19 cellular contexts compared by ENCODE assay signal in genomic region chr18:30903566-30903965, GRCh38.
A peak's percentile ranks its signal among the peaks of the same experiment; 100 is the strongest.
DNase-seq lines count a peak whose midpoint lies in the region; ATAC-seq and TF ChIP-seq lines count a peak whose summit lies in the region.
"Had no signal": no experiment of that assay in that cellular context is flagged by ENCODE, and none has a peak within 500 bp of the region (broad histone marks: within the 10 kb centered on the region; RNA-seq: fewer than 3 reads in every experiment).

No MANE protein-coding gene starts in this region.

- H4K5ac ChIP-seq in H9 (ENCODE audit: insufficient read length, low read depth, low read length): no peak overlapping the region

- DNase-seq in GM12865 (ENCODE audit: low read depth) (peak; percentile 27), MG63 (peak; percentile 10), choroid plexus epithelial cell (ENCODE audit: low read depth) (peak; percentile 38), trophoblast cell (peak; percentile 50 to 67), putamen (ENCODE audit: low spot score) (no peak), H9 (no peak), nucleus accumbens (lab: John Stamatoyannopoulos, UW) (no peak)
- no peak for DNase-seq in naive thymus-derived CD4-positive, alpha-beta T cell
- DNase-seq: activated CD4-positive, CD25-positive, alpha-beta regulatory T cell treated with anti-CD3 and anti-CD28 coated beads, Interleukin-2, amount 50 U/mL, for 72 hours; activated gamma-delta T cell; BE2C; DMS79 treated with DMSO at 0.1 percent for 48 hours; hippocampal formation; psoas muscle; substantia nigra had no signal

- CTCF ChIA-PET in naive thymus-derived CD4-positive, alpha-beta T cell (lab: Charles Lee): no interaction called here

- intact Hi-C loops in naive thymus-derived CD4-positive, alpha-beta T cell (cut with micrococcal nuclease): no loop called here

- H3K23ac ChIP-seq in trophoblast cell (ENCODE audit: low read length) (no peak overlapping the region), H9 (ENCODE audit: insufficient read length, low read depth, low read length) (no peak overlapping the region)

- no peaks in the 10 kb centered on the region for H3K23me2 ChIP-seq in H9 (ENCODE audit: insufficient read length, low read depth, low read length, poor library complexity, severe bottlenecking)

- H3T11ph ChIP-seq in H9 (ENCODE audit: low read length): no peak overlapping the region

- H3K4me3 ChIP-seq in GM12865 (ENCODE audit: low read depth, low read length): no peak overlapping the region
- H3K4me3 ChIP-seq in MG63: no peak overlapping the region
- no peak overlapping the region for H3K4me3 ChIP-seq in choroid plexus epithelial cell (ENCODE audit: low read depth, low read length)
- H3K4me3 ChIP-seq in trophoblast cell (ENCODE audit: low read depth, low read length): no peak overlapping the region
- no peak overlapping the region for H3K4me3 ChIP-seq in naive thymus-derived CD4-positive, alpha-beta T cell (ENCODE audit: low read length)
- H3K4me3 ChIP-seq: body of pancreas, GM23338, psoas muscle had no signal

- H3K4me2 ChIP-seq in trophoblast cell (ENCODE audit: low read length) (no peak overlapping the region), H9 (ENCODE audit: insufficient read depth, insufficient read length, low read length) (no peak overlapping the region)

- no peaks in the 10 kb centered on the region for H3K4me1 Mint-ChIP-seq in naive thymus-derived CD4-positive, alpha-beta T cell
- peaks cover 5% of the 10 kb centered on the region in 2 experiments; a peak in 3 of 4 replicates for H3K4me1 Mint-ChIP-seq in H9

- H3K79me2 ChIP-seq in trophoblast cell (ENCODE audit: control insufficient read depth, insufficient read depth, low read length, poor library complexity) (no peaks in the 10 kb centered on the region), H9 (ENCODE audit: insufficient read depth, low read length) (no peaks in the 10 kb centered on the region)

- H3K4ac ChIP-seq in trophoblast cell (ENCODE audit: low read depth, low read length): no peak overlapping the region
- H3K4ac ChIP-seq in H9 (ENCODE audit: low read depth, low read length): no peak overlapping the region

- POLR2A ChIA-PET in naive thymus-derived CD4-positive, alpha-beta T cell (lab: Charles Lee): no interaction called here

- H2BK120ac ChIP-seq in trophoblast cell (ENCODE audit: insufficient read depth, low read length, poor library complexity): no peak overlapping the region
- no peak overlapping the region for H2BK120ac ChIP-seq in H9 (ENCODE audit: low read depth, low read length, poor library complexity, severe bottlenecking)

- no peaks in the 10 kb centered on the region for H3K27me3 Mint-ChIP-seq in naive thymus-derived CD4-positive, alpha-beta T cell
- H3K27me3 Mint-ChIP-seq in H9 (ENCODE audit: low read depth): no peaks in the 10 kb centered on the region

- no peak overlapping the region for H2BK20ac ChIP-seq in H9 (ENCODE audit: low read depth, low read length, poor library complexity, severe bottlenecking)

- H3K9me3 ChIP-seq in MG63 (no peaks in the 10 kb centered on the region), trophoblast cell (ENCODE audit: insufficient read depth, low read depth, low read length) (no peaks in the 10 kb centered on the region), H9 (ENCODE audit: control insufficient read depth, low read depth, low read length) (no peaks in the 10 kb centered on the region)
- no peaks in the 10 kb centered on the region for H3K9me3 ChIP-seq in naive thymus-derived CD4-positive, alpha-beta T cell (ENCODE audit: control insufficient read depth in 2 of 3, low read length in 3 of 3)
- H3K9me3 ChIP-seq: BE2C, body of pancreas, psoas muscle had no signal

- no peaks in the 10 kb centered on the region for H3K4me1 ChIP-seq in trophoblast cell (ENCODE audit: control insufficient read depth in 1 of 2, insufficient read depth in 2 of 2, low read length in 2 of 2)
- H3K4me1 ChIP-seq in naive thymus-derived CD4-positive, alpha-beta T cell (ENCODE audit: control insufficient read depth in 2 of 2, insufficient read depth in 2 of 2, low read length in 2 of 2): no peaks in the 10 kb centered on the region
- H3K4me1 ChIP-seq in H9 (ENCODE audit: insufficient read depth, low read length): peaks cover 2% of the 10 kb centered on the region; the same call in 1 of the 2 replicates
- H3K4me1 ChIP-seq: BE2C, body of pancreas, psoas muscle had no signal

- H3K27ac ChIP-seq in trophoblast cell (ENCODE audit: low read depth, low read length): no peak overlapping the region
- no peak overlapping the region for H3K27ac ChIP-seq in naive thymus-derived CD4-positive, alpha-beta T cell (ENCODE audit: low read depth, low read length)
- no peak overlapping the region for H3K27ac ChIP-seq in H9 (ENCODE audit: insufficient read length, low read depth, low read length)
- H3K27ac ChIP-seq: body of pancreas, psoas muscle had no signal

- no peak for ATAC-seq in naive thymus-derived CD4-positive, alpha-beta T cell
- ATAC-seq: body of pancreas, GM23338, left lobe of liver, psoas muscle had no signal

- H4K8ac ChIP-seq in trophoblast cell (ENCODE audit: low read depth, low read length) (no peak overlapping the region), H9 (replicated peaks; ENCODE audit: insufficient read length, low read depth, low read length) (no peak overlapping the region)

- H2AK5ac ChIP-seq in trophoblast cell (ENCODE audit: low read length) (no peak overlapping the region), H9 (ENCODE audit: insufficient read length, low read length) (no peak overlapping the region)

- H2BK5ac ChIP-seq in trophoblast cell (ENCODE audit: low read depth, low read length, poor library complexity): no peak overlapping the region
- H2BK5ac ChIP-seq in H9 (ENCODE audit: insufficient read length, low read length): no peak overlapping the region

- TF ChIP-seq CTCF in GM12865 (IDR thresholded peaks at IDR 0.05; ENCODE audit: insufficient read depth, low read depth, low read length, missing control alignments): no peak
- no peak for TF ChIP-seq CTCF in choroid plexus epithelial cell (conservative IDR thresholded peaks at IDR 0.05; ENCODE audit: low read depth, low read length)
- no peak for TF ChIP-seq CTCF in H9 (conservative IDR thresholded peaks at IDR 0.05)

- H2BK12ac ChIP-seq in trophoblast cell (ENCODE audit: low read length) (no peak overlapping the region), H9 (ENCODE audit: insufficient read length, low read depth, low read length) (no peak overlapping the region)

- no peaks in the 10 kb centered on the region for H4K20me1 ChIP-seq in H9 (ENCODE audit: control insufficient read depth, insufficient read depth, insufficient read length)

- H3K18ac ChIP-seq in trophoblast cell (ENCODE audit: low read length) (no peak overlapping the region), H9 (ENCODE audit: insufficient read length, low read depth, low read length) (no peak overlapping the region)

- H3K9ac ChIP-seq in trophoblast cell (ENCODE audit: low read length) (no peak overlapping the region), H9 (ENCODE audit: extremely low read depth, insufficient read length, low read length) (no peak overlapping the region)

- no peak overlapping the region for H3K56ac ChIP-seq in H9 (ENCODE audit: insufficient read length, low read depth, low read length)

- no peak overlapping the region for H2AFZ ChIP-seq in trophoblast cell (ENCODE audit: insufficient read depth, low read length, poor library complexity)
- H2AFZ ChIP-seq in H9 (ENCODE audit: low read length): no peak overlapping the region
- H2AFZ ChIP-seq: GM23338 had no signal

- no peak overlapping the region for H2BK15ac ChIP-seq in H9 (ENCODE audit: low read depth, low read length)

- H3K79me1 ChIP-seq in trophoblast cell (ENCODE audit: low read length): no peaks in the 10 kb centered on the region
- H3K79me1 ChIP-seq in H9 (ENCODE audit: insufficient read depth, low read depth, low read length, poor library complexity, severe bottlenecking): no peaks in the 10 kb centered on the region

- H4K12ac ChIP-seq in trophoblast cell (ENCODE audit: low read depth, low read length): no peak overlapping the region

- H3K27ac Mint-ChIP-seq in naive thymus-derived CD4-positive, alpha-beta T cell: no peak overlapping the region
- no peak overlapping the region for H3K27ac Mint-ChIP-seq in H9
- H3K27ac Mint-ChIP-seq: T-helper 2 cell treated with Interferon-gamma antibody and Interleukin-4, amounts not matched to agents 5 μg/mL and 100 μg/mL, for 36 hours had no signal

- H4K91ac ChIP-seq in trophoblast cell (ENCODE audit: low read depth, low read length) (no peak overlapping the region), H9 (ENCODE audit: insufficient read length, low read depth, low read length) (no peak overlapping the region)

- H3K36me3 Mint-ChIP-seq in naive thymus-derived CD4-positive, alpha-beta T cell: no peaks in the 10 kb centered on the region
- no peaks in the 10 kb centered on the region for H3K36me3 Mint-ChIP-seq in H9 (ENCODE audit: insufficient read depth in 1 of 3, low read depth in 3 of 3)

- H3K36me3 ChIP-seq in MG63 (no peaks in the 10 kb centered on the region), trophoblast cell (ENCODE audit: control insufficient read depth in 1 of 2, insufficient read depth in 2 of 2, low read length in 2 of 2) (no peaks in the 10 kb centered on the region)
- no peaks in the 10 kb centered on the region for H3K36me3 ChIP-seq in naive thymus-derived CD4-positive, alpha-beta T cell (ENCODE audit: control insufficient read depth in 2 of 3, insufficient read depth in 3 of 3, low read length in 3 of 3)
- H3K36me3 ChIP-seq: BE2C had no signal

- H3K4me3 Mint-ChIP-seq in naive thymus-derived CD4-positive, alpha-beta T cell: no peak overlapping the region
- no peak overlapping the region for H3K4me3 Mint-ChIP-seq in H9
- H3K4me3 Mint-ChIP-seq: GM23338; T-helper 2 cell treated with Interferon-gamma antibody and Interleukin-4, amounts not matched to agents 5 μg/mL and 100 μg/mL, for 36 hours had no signal

- no peaks in the 10 kb centered on the region for H3K27me3 ChIP-seq in MG63
- no peaks in the 10 kb centered on the region for H3K27me3 ChIP-seq in trophoblast cell (ENCODE audit: insufficient read depth, low read length)
- no peaks in the 10 kb centered on the region for H3K27me3 ChIP-seq in naive thymus-derived CD4-positive, alpha-beta T cell (ENCODE audit: control insufficient read depth in 2 of 2, insufficient read depth in 2 of 2, low read length in 2 of 2)
- H3K27me3 ChIP-seq in H9 (ENCODE audit: insufficient read depth, low read length): no peaks in the 10 kb centered on the region
- H3K27me3 ChIP-seq: BE2C, body of pancreas had no signal

- peaks cover 0 to 11% (median 0%) of the 10 kb centered on the region in 11 donors for H3K9me3 Mint-ChIP-seq in naive thymus-derived CD4-positive, alpha-beta T cell
- H3K9me3 Mint-ChIP-seq in H9: no peaks in the 10 kb centered on the region
- H3K9me3 Mint-ChIP-seq: GM23338 had no signal

- H3K14ac ChIP-seq in trophoblast cell (ENCODE audit: low read length) (no peak overlapping the region), H9 (ENCODE audit: insufficient read depth, low read length) (no peak overlapping the region)

Comparison
In these comparisons a context has a peak if more than half of its experiments do, and no peak if none do; other contexts are left out.
1. DNase-seq: peak in GM12865 (single experiment), MG63 (single experiment), choroid plexus epithelial cell (single experiment) and trophoblast cell (2 of 2); none in putamen (single experiment), naive thymus-derived CD4-positive, alpha-beta T cell (0 of 9), H9 (single experiment) and nucleus accumbens (0 of 56).